8 cellular contexts compared by ENCODE assay signal in genomic region chr9:62915168-62915567, GRCh38.
DNase-seq lines count a peak whose midpoint lies in the region; ATAC-seq and TF ChIP-seq lines count a peak whose summit lies in the region.
"Not testable (repeated sequence)": the region's sequence is repeated elsewhere in the genome, so short reads cannot be mapped to it uniquely, and the experiment has no call there.

No MANE protein-coding gene starts in this region.

- TF ChIP-seq POLR2A in spleen (IDR thresholded peaks at IDR 0.05) = not testable (repeated sequence)

- not testable (repeated sequence) for H4K20me1 ChIP-seq in OCI-LY3 (ENCODE audit: insufficient read depth, low read length)

- DNase-seq in GM12864 (ENCODE audit: low read depth) = not testable (repeated sequence)
- DNase-seq in activated T-cell treated with anti-CD3 and anti-CD28 coated beads, Interleukin-2, amount 50 U/mL, for 1 hour = peak; percentile 28
- DNase-seq in chondrocyte (ENCODE audit: low spot score) (peak; percentile 72), left ventricle myocardium inferior (peak; percentile 3), mesenteric fat pad (ENCODE audit: low spot score) (peak; percentile 64), spleen (peak; percentile 75), aorta (peak; percentile 12 to 40)

- intact Hi-C loops in left ventricle myocardium inferior (cut with micrococcal nuclease); spleen (cut with DNase I; ENCODE audit: low total_unique reads); aorta (cut with DNase I): not testable (repeated sequence)

- not testable (repeated sequence) for H3K4me1 Mint-ChIP-seq in chondrocyte (ENCODE audit: low read depth)

- not testable (repeated sequence) for TF ChIP-seq CTCF in GM12864 (IDR thresholded peaks at IDR 0.05; ENCODE audit: low read depth, low read length, missing control alignments); OCI-LY3 (IDR thresholded peaks at IDR 0.05; ENCODE audit: low read depth, low read length); left ventricle myocardium inferior (IDR thresholded peaks at IDR 0.05; ENCODE audit: borderline replicate concordance); spleen (IDR thresholded peaks at IDR 0.05 in 8 of 11, conservative IDR thresholded peaks at IDR 0.05 in 3 of 11)
- TF ChIP-seq CTCF in chondrocyte (IDR thresholded peaks at IDR 0.05) = peak; percentile 56

- H3K36me3 ChIP-seq in OCI-LY3 (replicated peaks; ENCODE audit: low read depth, low read length); left ventricle myocardium inferior; spleen; aorta (ENCODE audit: control insufficient read depth in 1 of 2, insufficient read depth in 2 of 2, low read length in 1 of 2): not testable (repeated sequence)

- not testable (repeated sequence) for H3K4me3 Mint-ChIP-seq in chondrocyte (ENCODE audit: unreplicated experiment)

- not testable (repeated sequence) for H3K27ac Mint-ChIP-seq in chondrocyte (ENCODE audit: unreplicated experiment)

- not testable (repeated sequence) for H3K27me3 Mint-ChIP-seq in chondrocyte (ENCODE audit: low read depth)

- not testable (repeated sequence) for H3K27ac ChIP-seq in OCI-LY3 (ENCODE audit: low read length); left ventricle myocardium inferior (replicated peaks); spleen; aorta (ENCODE audit: low read depth in 1 of 2, low read length in 2 of 2)

- not testable (repeated sequence) for H3K27me3 ChIP-seq in OCI-LY3 (ENCODE audit: low read depth, low read length); left ventricle myocardium inferior (ENCODE audit: low read depth); spleen (replicated peaks in 1 of 7); aorta (ENCODE audit: control insufficient read depth in 1 of 2, insufficient read depth in 2 of 2, low read length in 1 of 2)

- H3K4me2 ChIP-seq in OCI-LY3 (ENCODE audit: low read length) = peak overlapping the region; percentile 43; the same call in 1 of the 2 replicates

- peak overlapping the region; percentile 28; the same call in 1 of the 2 replicates for H3K4me3 ChIP-seq in GM12864 (ENCODE audit: low read depth, low read length)
- H3K4me3 ChIP-seq in OCI-LY3 (ENCODE audit: low read length) = peak overlapping the region; percentile 51; the same call in 1 of the 2 replicates
- peak overlapping the region; percentile 44 for H3K4me3 ChIP-seq in left ventricle myocardium inferior
- peak overlapping the region in 1 of 8 donors; percentile 49 for H3K4me3 ChIP-seq in spleen
- not testable (repeated sequence) for H3K4me3 ChIP-seq in aorta (ENCODE audit: low read length in 2 of 2)

- not testable (repeated sequence) for ATAC-seq in aorta (ENCODE audit: low FRiP score)

- H3K9ac ChIP-seq in OCI-LY3 (ENCODE audit: low read length) = not testable (repeated sequence)

- H3K9me3 Mint-ChIP-seq in chondrocyte (ENCODE audit: low read depth) = not testable (repeated sequence)

- H3K9me3 ChIP-seq in OCI-LY3 (ENCODE audit: insufficient read depth, low read length); left ventricle myocardium inferior (replicated peaks); spleen; aorta (ENCODE audit: control insufficient read depth, low read length): not testable (repeated sequence)

- not testable (repeated sequence) for H3K4me1 ChIP-seq in OCI-LY3 (ENCODE audit: low read length); left ventricle myocardium inferior; spleen; aorta (ENCODE audit: control insufficient read depth in 1 of 2, insufficient read depth in 2 of 2, low read length in 2 of 2)

- H3K79me2 ChIP-seq in OCI-LY3 (ENCODE audit: low read length) = not testable (repeated sequence)

- not testable (repeated sequence) for H2AFZ ChIP-seq in OCI-LY3 (ENCODE audit: low read depth, low read length)

- not testable (repeated sequence) for H3K36me3 Mint-ChIP-seq in chondrocyte (ENCODE audit: low read depth)

- 36 to 52% (median 42%) methylated on average over 5 to 15 of the region's 21 CpGs for WGBS in spleen, 5 donors
- 33 to 38% methylated on average over 10 to 11 of the region's 21 CpGs for WGBS in aorta, 2 donors
